1 cellular context compared by ENCODE assay signal in genomic region chr7:32670105-32670504, GRCh38.
TF ChIP-seq lines count a peak whose summit lies in the region.

No MANE protein-coding gene starts in this region.

TF ChIP-seq in HepG2, 621 proteins besides CTCF, POLR2A, EP300 and RAD21 (continued from another document and continues in another):
- TF ChIP-seq ZNF503 (CRISPR knock-in tag; IDR thresholded peaks at IDR 0.05), result peak; percentile 91
- no peak for TF ChIP-seq SNAPC4 (CRISPR knock-in tag; IDR thresholded peaks at IDR 0.05)
- no peak for TF ChIP-seq GMEB2 (CRISPR knock-in tag; IDR thresholded peaks at IDR 0.05; ENCODE audit: low read depth)
- no peak for TF ChIP-seq ZNF260 (CRISPR knock-in tag; IDR thresholded peaks at IDR 0.05; ENCODE audit: borderline replicate concordance, low read depth)
- no peak for TF ChIP-seq CENPX (CRISPR knock-in tag; IDR thresholded peaks at IDR 0.05)
- no peak for TF ChIP-seq ZNF772 (CRISPR knock-in tag; IDR thresholded peaks at IDR 0.05)
- peak; percentile 84; the same call in 1 of the 2 replicates for TF ChIP-seq ZKSCAN8 (CRISPR knock-in tag; IDR thresholded peaks at IDR 0.05; ENCODE audit: borderline replicate concordance)
- no peak for TF ChIP-seq ZNF784 (CRISPR knock-in tag; IDR thresholded peaks at IDR 0.05; ENCODE audit: borderline replicate concordance)
- no peak for TF ChIP-seq ZNF550 (CRISPR knock-in tag; IDR thresholded peaks at IDR 0.05; ENCODE audit: borderline replicate concordance)
- no peak for TF ChIP-seq RBM22 (optimal IDR thresholded peaks at IDR 0.05; ENCODE audit: low read length)
- TF ChIP-seq DBP (CRISPR knock-in tag; IDR thresholded peaks at IDR 0.05; ENCODE audit: not compliant biosample characterization), result no peak
- no peak for TF ChIP-seq GLI4 (CRISPR knock-in tag; IDR thresholded peaks at IDR 0.05; ENCODE audit: borderline replicate concordance)
- no peak for TF ChIP-seq ETS1 (CRISPR knock-in tag; IDR thresholded peaks at IDR 0.05)
- peak; percentile 96 for TF ChIP-seq SOX13 (IDR thresholded peaks at IDR 0.05)
- TF ChIP-seq SOX13 (CRISPR knock-in tag; conservative IDR thresholded peaks at IDR 0.05 in 1 of 2, IDR thresholded peaks at IDR 0.05 in 1 of 2), result peak in 1 of 2 experiments; percentile 99; a peak in 2 of 4 replicates
- no peak for TF ChIP-seq TFDP2 (CRISPR knock-in tag; IDR thresholded peaks at IDR 0.05)
- TF ChIP-seq ZSCAN9 (CRISPR knock-in tag; IDR thresholded peaks at IDR 0.05; ENCODE audit: borderline replicate concordance), result peak; percentile 34; the same call in 1 of the 2 replicates
- TF ChIP-seq CHD4 (IDR thresholded peaks at IDR 0.05; ENCODE audit: borderline replicate concordance, low read length), result no peak
- TF ChIP-seq TP53 (CRISPR knock-in tag; conservative IDR thresholded peaks at IDR 0.05), result no peak
- TF ChIP-seq PHF8 (CRISPR knock-in tag; IDR thresholded peaks at IDR 0.05), result no peak
- peak; percentile 62; the same call in 1 of the 2 replicates for TF ChIP-seq KDM4B (CRISPR knock-in tag; IDR thresholded peaks at IDR 0.05)
- TF ChIP-seq RFX5 (IDR thresholded peaks at IDR 0.05; ENCODE audit: low read depth, low read length), result no peak
- TF ChIP-seq NCOA2 (CRISPR knock-in tag; IDR thresholded peaks at IDR 0.05), result peak; percentile 96
- TF ChIP-seq ARID3A (IDR thresholded peaks at IDR 0.05; ENCODE audit: low read depth, low read length), result peak; percentile 89
- no peak for TF ChIP-seq CHD2 (IDR thresholded peaks at IDR 0.05; ENCODE audit: low read depth, low read length)
- TF ChIP-seq PREB (CRISPR knock-in tag; IDR thresholded peaks at IDR 0.05), result no peak
- TF ChIP-seq SALL2 (CRISPR knock-in tag; IDR thresholded peaks at IDR 0.05), result peak; percentile 72; the same call in 1 of the 2 replicates
- no peak for TF ChIP-seq ZSCAN12 (CRISPR knock-in tag; IDR thresholded peaks at IDR 0.05)
- no peak for TF ChIP-seq ARHGAP35 (CRISPR knock-in tag; IDR thresholded peaks at IDR 0.05; ENCODE audit: borderline replicate concordance)
- TF ChIP-seq JUND (CRISPR knock-in tag; IDR thresholded peaks at IDR 0.05), result peak; percentile 97
- no peak for TF ChIP-seq ZNF740 (CRISPR knock-in tag; IDR thresholded peaks at IDR 0.05)
- 0 out of 4 replicates have a peak, but pooled peaks of 1 of the 2 experiments have one; percentile 20 for TF ChIP-seq HMGXB4 (CRISPR knock-in tag; IDR thresholded peaks at IDR 0.05; ENCODE audit: borderline replicate concordance in 1 of 2, low read depth in 1 of 2)
- TF ChIP-seq ZNF780A (CRISPR knock-in tag; IDR thresholded peaks at IDR 0.05), result no peak
- TF ChIP-seq ZGPAT (CRISPR knock-in tag; IDR thresholded peaks at IDR 0.05), result peak; percentile 90
- TF ChIP-seq ZNF691 (CRISPR knock-in tag; IDR thresholded peaks at IDR 0.05; ENCODE audit: borderline replicate concordance, low read depth), result no peak
- no peak for TF ChIP-seq ZNF367 (CRISPR knock-in tag; IDR thresholded peaks at IDR 0.05; ENCODE audit: borderline replicate concordance)
- TF ChIP-seq SATB2 (CRISPR knock-in tag; IDR thresholded peaks at IDR 0.05), result 0 out of 2 replicates have a peak, but pooled peaks have one; percentile 42
- TF ChIP-seq RARA (CRISPR knock-in tag; IDR thresholded peaks at IDR 0.05), result peak; percentile 75
